Comparison of ENCODE assay signal across 8 cellular contexts in genomic region chr20:58192567-58192966, GRCh38. TPM values are rescaled to one million over a fixed set of nuclear protein-coding genes. Genes with fewer than 3 reads are reported as not detected.
DNase-seq lines count a peak whose midpoint lies in the region; ATAC-seq and TF ChIP-seq lines count a peak whose summit lies in the region.

No MANE protein-coding gene starts in this region.

- no peak for ATAC-seq in activated T-cell treated with anti-CD3 and anti-CD28 coated beads, Interleukin-2, amount 50 U/mL, for 4 hours
- ATAC-seq in GM21528 (IDR thresholded peaks at IDR 0.05; ENCODE audit: low FRiP score, unreplicated experiment) (no peak), HG03175 (IDR thresholded peaks at IDR 0.05; ENCODE audit: unreplicated experiment) (no peak)

- H3K4me1 ChIP-seq in liver (ENCODE audit: control insufficient read depth in 4 of 4, insufficient read depth in 4 of 4, low read length in 3 of 4) = no peaks in the 10 kb centered on the region

- H3K4me3 Mint-ChIP-seq in activated T-cell treated with anti-CD3 and anti-CD28 coated beads, Interleukin-2, amount 50 U/mL, for 4 hours = no peak overlapping the region

- H3K27me3 ChIP-seq in AG04450 (ENCODE audit: control insufficient read depth, insufficient read depth, low read length) = peaks cover 6% of the 10 kb centered on the region
- H3K27me3 ChIP-seq in HL-60 (ENCODE audit: insufficient read depth, poor library complexity, severe bottlenecking) = peaks cover 3% of the 10 kb centered on the region
- H3K27me3 ChIP-seq in liver (ENCODE audit: control insufficient read depth in 4 of 4, insufficient read depth in 4 of 4, low read length in 3 of 4) = peaks cover 0 to 5% (median 0%) of the 10 kb centered on the region in 4 donors

- H3K4me3 ChIP-seq in AG04450 (ENCODE audit: low read depth, low read length) (no peak overlapping the region), HL-60 (replicated peaks; ENCODE audit: insufficient read depth, low read length) (no peak overlapping the region), liver (ENCODE audit: low read depth in 1 of 3, low read length in 3 of 3) (no peak overlapping the region)

- 49% methylated on average over 5 of the region's 5 CpGs for WGBS in liver

- H3K27me3 Mint-ChIP-seq in activated T-cell treated with anti-CD3 and anti-CD28 coated beads, Interleukin-2, amount 50 U/mL, for 4 hours (ENCODE audit: low read depth) = peaks cover 9% of the 10 kb centered on the region

- peak in 1 of 2 donors; percentile 39 for TF ChIP-seq RAD21 in liver (IDR thresholded peaks at IDR 0.05)

- H3K27ac ChIP-seq in AG04450 (ENCODE audit: low read depth, low read length) (no peak overlapping the region), HL-60 (replicated peaks) (no peak overlapping the region), liver (ENCODE audit: low read depth in 1 of 2, low read length in 2 of 2) (no peak overlapping the region)

- TF ChIP-seq CTCF in AG04450 (IDR thresholded peaks at IDR 0.05; ENCODE audit: low read depth, low read length) = peak; percentile 66
- peak; percentile 40 for TF ChIP-seq CTCF in HL-60 (IDR thresholded peaks at IDR 0.05; ENCODE audit: insufficient read depth, low read length)
- TF ChIP-seq CTCF in liver (IDR thresholded peaks at IDR 0.05; ENCODE audit: low read depth, low read length, missing input control) = peak; percentile 44

- H3K9ac ChIP-seq in liver (ENCODE audit: low read depth in 1 of 2, low read length in 2 of 2) = no peak overlapping the region

- no peaks in the 10 kb centered on the region for H3K36me3 ChIP-seq in liver (ENCODE audit: control insufficient read depth in 4 of 4, insufficient read depth in 3 of 4, low read depth in 1 of 4, low read length in 3 of 4)

- no peaks in the 10 kb centered on the region for H3K9me3 Mint-ChIP-seq in activated T-cell treated with anti-CD3 and anti-CD28 coated beads, Interleukin-2, amount 50 U/mL, for 4 hours

- no peaks in the 10 kb centered on the region for H3K36me3 Mint-ChIP-seq in activated T-cell treated with anti-CD3 and anti-CD28 coated beads, Interleukin-2, amount 50 U/mL, for 4 hours (ENCODE audit: insufficient read depth)

- POLR2A ChIA-PET in AG04450 (lab: Yijun Ruan, JAX) = no interaction called here

- no peak for DNase-seq in AG04450 (ENCODE audit: low read depth, low spot score)
- DNase-seq in HL-60 (ENCODE audit: low read depth in 1 of 2, low spot score in 1 of 2) = no peak
- DNase-seq in activated T-cell treated with anti-CD3 and anti-CD28 coated beads, Interleukin-2, amount 50 U/mL, for 4 hours = peak; percentile 34
- DNase-seq in COR-L47 (lab: John Stamatoyannopoulos, UW) = no peak
- DNase-seq in NCI-H2196 (lab: John Stamatoyannopoulos, UW; ENCODE audit: unreplicated experiment) = no peak

- no peaks in the 10 kb centered on the region for H3K4me1 Mint-ChIP-seq in activated T-cell treated with anti-CD3 and anti-CD28 coated beads, Interleukin-2, amount 50 U/mL, for 4 hours (ENCODE audit: low read depth)

- H3K9me3 ChIP-seq in AG04450 (ENCODE audit: control insufficient read depth, insufficient read depth, low read length) (peaks cover 10% of the 10 kb centered on the region; the same call in 1 of the 2 replicates), liver (ENCODE audit: control insufficient read depth in 4 of 4, low read length in 3 of 4) (no peaks in the 10 kb centered on the region)

- CTCF ChIA-PET in AG04450 (lab: Charles Lee) = interaction anchor here (1.4 kb wide), 2 partner anchors 17 to 96 kb away, joined by 3 to 5 read pairs; no protein-coding TSS in a partner anchor

TF ChIP-seq in liver, 16 proteins besides CTCF, POLR2A, EP300 and RAD21:
- TF ChIP-seq EGR1 (IDR thresholded peaks at IDR 0.05; ENCODE audit: low read depth in 2 of 2) = no peak

RNA-seq across cellular contexts. Expression of gene ANKRD60, which starts 35.9 kb away (rescaled TPM):
- polyA plus RNA-seq in AG04450 (2011; rRNA removed) (not detected in 2 replicates), liver (not detected)
- not detected in 2 replicates for polyA minus RNA-seq in AG04450 (2011; rRNA and poly(A)+ RNA removed)
- not detected for total RNA-seq in activated T-cell treated with anti-CD3 and anti-CD28 coated beads, Interleukin-2, amount 50 U/mL, for 4 hours
- total RNA-seq in liver = not detected
